Comparison of ENCODE assay signal across 8 cellular contexts in genomic region chr11:820655-821512, GRCh38. TPM values are rescaled to one million over a fixed set of nuclear protein-coding genes. Genes with fewer than 3 reads are reported as not detected.
DNase-seq lines count a peak whose midpoint lies in the region; ATAC-seq, FAIRE-seq and TF ChIP-seq lines count a peak whose summit lies in the region.

No MANE protein-coding gene starts in this region.

- intact Hi-C loops in IMR-90 (cut with micrococcal nuclease): no loop called here
- intact Hi-C loops in GM12878 (cut with micrococcal nuclease; ENCODE audit: unreplicated experiment): no loop called here

- H3K79me1 ChIP-seq in IMR-90 (ENCODE audit: low read depth in 1 of 2, low read length in 2 of 2): peaks cover 19 to 29% of the 10 kb centered on the region in 2 experiments

- H3K27ac ChIP-seq in AG04450 (ENCODE audit: low read depth, low read length) (no peak overlapping the region), IMR-90 (ENCODE audit: insufficient read depth, low read length) (peak overlapping the region; percentile 3; the same call in 1 of the 2 replicates), GM12878 (ENCODE audit: control insufficient read depth, insufficient read depth) (0 out of 2 replicates have a peak overlapping the region, but pooled peaks have one; percentile 73), stomach smooth muscle (ENCODE audit: low read length) (no peak overlapping the region)

- H3K9ac ChIP-seq in IMR-90 (ENCODE audit: low read depth, low read length) (peak overlapping the region; percentile 66), GM12878 (ENCODE audit: control insufficient read depth, insufficient read depth, low read length) (peak overlapping the region; percentile 82), stomach smooth muscle (ENCODE audit: low read length in 2 of 2) (peak overlapping the region; percentile 52 to 71)

- TF ChIP-seq CTCF in AG04450 (IDR thresholded peaks at IDR 0.05; ENCODE audit: low read depth, low read length) (no peak), IMR-90 (conservative IDR thresholded peaks at IDR 0.05; ENCODE audit: low read depth, low read length) (no peak), GM12878 (IDR thresholded peaks at IDR 0.05 in 2 of 3, conservative IDR thresholded peaks at IDR 0.05 in 1 of 3; ENCODE audit: control insufficient read depth in 2 of 3, extremely low read depth in 1 of 3, insufficient read depth in 1 of 3, low read depth in 3 of 3, low read length in 3 of 3) (no peak), kidney epithelial cell (IDR thresholded peaks at IDR 0.05; ENCODE audit: insufficient read depth, low read length, poor library complexity, severe bottlenecking) (no peak)

- no peak overlapping the region for H3K56ac ChIP-seq in IMR-90 (ENCODE audit: extremely low read depth, insufficient read depth, low read length)

- H3K79me2 ChIP-seq in GM12878 (ENCODE audit: control insufficient read depth, insufficient read depth, low read length): peaks cover 5% of the 10 kb centered on the region

- SMC1A ChIA-PET in GM12878 (lab: Charles Lee; ENCODE audit: uncharacterized antibody, unreplicated experiment): interaction anchor here (1.9 kb wide), 1 partner anchor 22 kb away, joined by 5 read pairs; the partner anchor contains the start of genes POLR2L and TSPAN4

- no peak for TF ChIP-seq EP300 in GM12878 (IDR thresholded peaks at IDR 0.05; ENCODE audit: borderline replicate concordance in 1 of 2, control insufficient read depth in 1 of 2, low read depth in 2 of 2, low read length in 2 of 2)

- no peak for TF ChIP-seq RAD21 in IMR-90 (IDR thresholded peaks at IDR 0.05; ENCODE audit: low read length)
- TF ChIP-seq RAD21 in GM12878 (IDR thresholded peaks at IDR 0.05; ENCODE audit: insufficient read depth, low read depth, low read length): no peak

- H4K8ac ChIP-seq in IMR-90 (ENCODE audit: low read depth in 2 of 2, low read length in 2 of 2): 0 out of 4 replicates have a peak overlapping the region, but pooled peaks of 1 of the 2 experiments have one; percentile 12

- ATAC-seq in IMR-90 (ENCODE audit: low read depth) (peak; percentile 2), GM12878 (no peak), HG02870 (IDR thresholded peaks at IDR 0.05; ENCODE audit: unreplicated experiment) (no peak)

- BruUV-seq in IMR-90 (replicated peaks; lab: Mats Ljungman, UMichigan): no TSS peak
- BruUV-seq in GM12878 (replicated peaks; lab: Mats Ljungman, UMichigan): no TSS peak

- RAD21 ChIA-PET in GM12878 (lab: Charles Lee; ENCODE audit: unreplicated experiment): interaction anchor here (1.9 kb wide), 1 partner anchor 12 kb away, joined by 13 read pairs; the partner anchor contains the start of gene RPLP2

- peak overlapping the region; percentile 99 for H3K4me2 ChIP-seq in IMR-90 (ENCODE audit: low read depth, low read length)
- H3K4me2 ChIP-seq in GM12878 (ENCODE audit: control insufficient read depth, insufficient read depth): peak overlapping the region; percentile 90

- H2AK5ac ChIP-seq in IMR-90 (ENCODE audit: low read depth, low read length): peak overlapping the region; percentile 63

- no peak for FAIRE-seq in GM12878 (lab: Jason Lieb, UNC)

- peak overlapping the region; percentile 29 for H2BK5ac ChIP-seq in IMR-90 (ENCODE audit: low read depth, low read length, poor library complexity, severe bottlenecking)

- no peak overlapping the region for H3K4ac ChIP-seq in IMR-90 (ENCODE audit: low read depth, low read length)

- no peak overlapping the region for H4K91ac ChIP-seq in IMR-90 (ENCODE audit: insufficient read depth, low read depth, low read length)

- no peak overlapping the region for H2BK15ac ChIP-seq in IMR-90 (ENCODE audit: low read depth, low read length)

- H2AFZ ChIP-seq in IMR-90 (replicated peaks; ENCODE audit: low read length, poor library complexity) (peak overlapping the region; percentile 89), GM12878 (ENCODE audit: control insufficient read depth, low read depth, low read length) (no peak overlapping the region)

- H3K4me3 ChIP-seq in AG04450 (ENCODE audit: low read depth, low read length): peak overlapping the region; percentile 78
- peak overlapping the region; percentile 87 for H3K4me3 ChIP-seq in IMR-90 (ENCODE audit: insufficient read depth, low read depth, low read length)
- H3K4me3 ChIP-seq in GM12878: peak overlapping the region; percentile 82
- H3K4me3 ChIP-seq in kidney epithelial cell (ENCODE audit: low read depth, low read length): peak overlapping the region; percentile 85
- peak overlapping the region; percentile 57 to 81 for H3K4me3 ChIP-seq in stomach smooth muscle (ENCODE audit: low read length in 2 of 2)

- POLR2A ChIA-PET in AG04450 (lab: Yijun Ruan, JAX): interaction anchor here (1.3 to 3.3 kb wide), 5 partner anchors 9 to 23 kb away, joined by 3 to 31 read pairs (median 22); partner anchors contain the start of genes CD151, RPLP2 and TSPAN4
- POLR2A ChIA-PET in IMR-90 (lab: Charles Lee; ENCODE audit: unreplicated experiment): interaction anchor here (1.8 kb wide), 1 partner anchor 16 kb away, joined by 4 read pairs; the partner anchor contains the start of gene PIDD1
- POLR2A ChIA-PET in GM12878 (lab: Charles Lee): interaction anchor here (1.8 to 4.3 kb wide), 5 partner anchors 8 to 23 kb away, joined by 9 to 33 read pairs (median 18); partner anchors contain the start of genes CRACR2B, PIDD1, RPLP2 and TSPAN4

- no peak overlapping the region for H3K18ac ChIP-seq in IMR-90 (ENCODE audit: low read depth, low read length)

- H3K4me1 ChIP-seq in IMR-90 (ENCODE audit: control insufficient read depth, insufficient read depth, low read length): peaks cover 21% of the 10 kb centered on the region
- H3K4me1 ChIP-seq in GM12878 (ENCODE audit: control insufficient read depth, insufficient read depth, low read length): no peaks in the 10 kb centered on the region; the same call in 1 of the 2 replicates
- peaks cover 34% of the 10 kb centered on the region for H3K4me1 ChIP-seq in stomach smooth muscle (ENCODE audit: control insufficient read depth, insufficient read depth, low read length)

- TF ChIP-seq POLR2A in IMR-90 (IDR thresholded peaks at IDR 0.05; ENCODE audit: low read depth, low read length): no peak
- no peak for TF ChIP-seq POLR2A in GM12878 (IDR thresholded peaks at IDR 0.05; ENCODE audit: low read depth, low read length)

- dilution Hi-C loops in IMR-90 (cut with HindIII; ENCODE audit: low sequenced_read_pairs, unreplicated experiment): no loop called here

- in situ Hi-C loops in IMR-90 (cut with MboI; ENCODE audit: low sequenced_read_pairs) (no loop called here), GM12878 (cut with MboI) (loop anchor here (25.0 kb wide), 1 partner anchor 1566 kb away; the partner anchor contains the start of gene CD81)

- CTCF ChIA-PET in AG04450 (lab: Charles Lee) (no interaction called here), IMR-90 (lab: Yijun Ruan, JAX) (interaction anchor here (0.6 kb wide), 1 partner anchor 37 kb away, joined by 3 read pairs; no protein-coding TSS in a partner anchor), GM12878 (lab: Yijun Ruan, JAX) (no interaction called here)

- no peak for DNase-seq in AG04450 (ENCODE audit: low read depth, low spot score)
- peak; percentile 56 for DNase-seq in IMR-90
- no peak for DNase-seq in GM12878 (ENCODE audit: low read depth, low spot score)
- no peak for DNase-seq in kidney epithelial cell (ENCODE audit: low read depth)
- DNase-seq in GM19240 (ENCODE audit: insufficient read length, low spot score): no peak
- no peak for DNase-seq in OCI-M2 (lab: John Stamatoyannopoulos, UW; ENCODE audit: unreplicated experiment)

- H2BK120ac ChIP-seq in IMR-90 (ENCODE audit: low read depth, low read length): no peak overlapping the region

- no peak overlapping the region for H2BK20ac ChIP-seq in IMR-90 (ENCODE audit: low read depth, low read length)

- H3K36me3 ChIP-seq in IMR-90 (ENCODE audit: control insufficient read depth, insufficient read depth, low read length): peaks cover 30% of the 10 kb centered on the region
- peaks cover 0 to 2% of the 10 kb centered on the region in 2 experiments; a peak in 3 of 4 replicates for H3K36me3 ChIP-seq in GM12878 (ENCODE audit: control insufficient read depth in 2 of 2, insufficient read depth in 2 of 2, low read length in 1 of 2)
- H3K36me3 ChIP-seq in kidney epithelial cell (ENCODE audit: control insufficient read depth, insufficient read depth, low read length): peaks cover 4% of the 10 kb centered on the region
- peaks cover 0 to 8% of the 10 kb centered on the region in 2 donors for H3K36me3 ChIP-seq in stomach smooth muscle (ENCODE audit: control insufficient read depth in 2 of 2, insufficient read depth in 2 of 2, low read length in 2 of 2)

- 82% methylated on average over 4 of the region's 11 CpGs; no CpG with 5 or more reads in 1 of the 2 experiments for WGBS in IMR-90 (ENCODE audit: extremely low coverage in 2 of 2, insufficient read length in 1 of 2), 2 experiments
- WGBS in GM12878 (ENCODE audit: insufficient coverage, insufficient replicate concordance, low lambda C conversion rate, missing lambda C conversion rate): 63% methylated on average over 11 of the region's 11 CpGs

- peaks cover 13% of the 10 kb centered on the region for H3K9me1 ChIP-seq in IMR-90 (ENCODE audit: insufficient read depth, low read length)

- H2AK9ac ChIP-seq in IMR-90 (replicated peaks; ENCODE audit: low read depth, low read length, poor library complexity): peak overlapping the region; percentile 94

- H3K27me3 ChIP-seq in AG04450 (ENCODE audit: control insufficient read depth, insufficient read depth, low read length): no peaks in the 10 kb centered on the region
- no peaks in the 10 kb centered on the region for H3K27me3 ChIP-seq in IMR-90 (ENCODE audit: control insufficient read depth, insufficient read depth, low read length)
- H3K27me3 ChIP-seq in GM12878 (replicated peaks in 1 of 2; ENCODE audit: control insufficient read depth in 2 of 2, insufficient read depth in 2 of 2, low read length in 1 of 2): no peaks in the 10 kb centered on the region
- no peaks in the 10 kb centered on the region for H3K27me3 ChIP-seq in kidney epithelial cell (ENCODE audit: control insufficient read depth, insufficient read depth, low read length)
- peaks cover 9 to 14% of the 10 kb centered on the region in 2 donors for H3K27me3 ChIP-seq in stomach smooth muscle (ENCODE audit: control insufficient read depth in 1 of 2, insufficient read depth in 2 of 2, low read length in 2 of 2)

- H3K9me3 ChIP-seq in AG04450 (ENCODE audit: control insufficient read depth, insufficient read depth, low read length) (no peaks in the 10 kb centered on the region; the same call in 1 of the 2 replicates), IMR-90 (ENCODE audit: control insufficient read depth, insufficient read depth, low read length) (no peaks in the 10 kb centered on the region), GM12878 (replicated peaks; ENCODE audit: control insufficient read depth, insufficient read depth, low read length) (no peaks in the 10 kb centered on the region), stomach smooth muscle (ENCODE audit: control insufficient read depth in 2 of 2, low read length in 2 of 2) (no peaks in the 10 kb centered on the region)

- H3K14ac ChIP-seq in IMR-90 (replicated peaks; ENCODE audit: low read depth, low read length): no peak overlapping the region

- peaks cover 37% of the 10 kb centered on the region for H4K20me1 ChIP-seq in IMR-90 (ENCODE audit: insufficient read depth, low read length)
- H4K20me1 ChIP-seq in GM12878 (ENCODE audit: control insufficient read depth, insufficient read depth): no peaks in the 10 kb centered on the region; the same call in 1 of the 2 replicates

- H4K5ac ChIP-seq in IMR-90 (ENCODE audit: low read depth, low read length): no peak overlapping the region

- H3K23ac ChIP-seq in IMR-90 (ENCODE audit: low read depth, low read length): no peak overlapping the region

RNA-seq across cellular contexts. Expression of gene PNPLA2, which starts 2.2 kb away (rescaled TPM):
- 17.3 and 29.3 TPM in 2 replicates for polyA plus RNA-seq in AG04450 (2011; rRNA removed)
- 31.5 and 47.7 TPM in 2 replicates for polyA minus RNA-seq in AG04450 (2011; rRNA and poly(A)+ RNA removed)
- total RNA-seq in IMR-90 (2012; rRNA removed): 7.0 and 7.2 TPM in 2 replicates
- polyA plus RNA-seq in IMR-90 (2012; rRNA removed): 94.3 and 109 TPM in 2 replicates
- polyA plus RNA-seq in IMR-90 (2012; cell fraction: cytosol; rRNA removed): 84.2 and 129 TPM in 2 replicates
- polyA plus RNA-seq in IMR-90 (2012; cell fraction: nucleus; rRNA removed; ENCODE audit: low replicate concordance): 289 and 727 TPM in 2 replicates
- total RNA-seq in GM12878 (2013; cell fraction: nucleolus; rRNA removed): 29.4 and 31.7 TPM in 2 replicates
- 9.3 and 9.8 TPM in 2 replicates for total RNA-seq in GM12878 (2014; rRNA removed)
- total RNA-seq in GM12878 (2014; rRNA removed; fragmentation: Illumina TruSeq; extraction: Trizol): 2.5 and 4.2 TPM in 2 replicates
- 33.4 and 34.0 TPM in 2 replicates for total RNA-seq in GM12878 (2021)
- 10.9 TPM for polyA plus RNA-seq in GM12878 (2011; ENCODE audit: low read depth)
- 1.7 and 5.1 TPM in 2 replicates for polyA plus RNA-seq in GM12878 (2011; rRNA removed)
- 6.0 and 8.6 TPM in 2 replicates for polyA plus RNA-seq in GM12878 (2011; cell fraction: cytosol; rRNA removed)
- 225 and 234 TPM in 2 replicates for polyA plus RNA-seq in GM12878 (2011; cell fraction: nucleus; rRNA removed)
- polyA plus RNA-seq in GM12878 (2012): 29.5 and 33.5 TPM in 2 replicates
- polyA plus RNA-seq in GM12878 (2014; fragmentation: Illumina TruSeq; extraction: Trizol): 1.5 and 6.4 TPM in 2 replicates
- polyA plus RNA-seq in GM12878 (2014; fragmentation: Nextera tagmentation; extraction: Ambion mirVana): under 1 TPM; 0.19 to 0.62 TPM
- 18.3 and 26.5 TPM in 2 replicates for polyA plus RNA-seq in GM12878 (2014; rRNA removed)
- polyA plus RNA-seq in GM12878 (2016; fragmentation: Nextera tagmentation; extraction: Ambion mirVana): 10 to 100 TPM; 15.5 to 16.1 TPM
- 9.9 and 21.7 TPM in 2 replicates for polyA minus RNA-seq in GM12878 (2011; rRNA and poly(A)+ RNA removed)
- 7.4 and 10.4 TPM in 2 replicates for polyA minus RNA-seq in GM12878 (2011; cell fraction: cytosol; rRNA and poly(A)+ RNA removed)
- polyA minus RNA-seq in GM12878 (2011; cell fraction: nucleus; rRNA and poly(A)+ RNA removed): 51.3 and 63.1 TPM in 2 replicates
- 27.5 and 46.0 TPM in 2 replicates for total RNA-seq in kidney epithelial cell

RNA-seq across cellular contexts. Expression of gene CRACR2B, which starts 6.8 kb away (rescaled TPM):
- polyA plus RNA-seq in AG04450 (2011; rRNA removed) (0.26 and 0.36 TPM in 2 replicates), IMR-90 (2012; rRNA removed) (2.5 and 3.2 TPM in 2 replicates), GM12878 (2011; rRNA removed) (3.3 and 8.8 TPM in 2 replicates), GM12878 (2014; fragmentation: Illumina TruSeq; extraction: Trizol) (0.43 and 4.4 TPM in 2 replicates), GM12878 (2014; fragmentation: Nextera tagmentation; extraction: Ambion mirVana) (under 1 TPM; 0.10 to 0.31 TPM), GM12878 (2014; rRNA removed) (33.7 and 44.0 TPM in 2 replicates), GM12878 (2016; fragmentation: Nextera tagmentation; extraction: Ambion mirVana) (10 to 100 TPM; 16.6 to 17.0 TPM)
- 0.18 TPM in 1 of 2 replicates, not detected in the other for polyA minus RNA-seq in AG04450 (2011; rRNA and poly(A)+ RNA removed)
- total RNA-seq in IMR-90 (2012; rRNA removed) (0.28 and 0.54 TPM in 2 replicates), GM12878 (2014; rRNA removed) (19.2 and 20.1 TPM in 2 replicates), GM12878 (2014; rRNA removed; fragmentation: Illumina TruSeq; extraction: Trizol) (3.0 and 3.7 TPM in 2 replicates), GM12878 (2021) (29.6 and 32.6 TPM in 2 replicates), kidney epithelial cell (18.3 and 19.7 TPM in 2 replicates)
- 3.2 and 3.5 TPM in 2 replicates for polyA plus RNA-seq in IMR-90 (2012; cell fraction: cytosol; rRNA removed)
- 8.0 and 18.2 TPM in 2 replicates for polyA plus RNA-seq in IMR-90 (2012; cell fraction: nucleus; rRNA removed; ENCODE audit: low replicate concordance)
- 19.6 and 20.5 TPM in 2 replicates for total RNA-seq in GM12878 (2013; cell fraction: nucleolus; rRNA removed)
- polyA plus RNA-seq in GM12878 (2011; ENCODE audit: low read depth): 2.2 TPM
- polyA plus RNA-seq in GM12878 (2011; cell fraction: cytosol; rRNA removed): 12.4 and 20.6 TPM in 2 replicates
- 217 and 287 TPM in 2 replicates for polyA plus RNA-seq in GM12878 (2011; cell fraction: nucleus; rRNA removed)
- polyA plus RNA-seq in GM12878 (2012): 8.8 and 10.3 TPM in 2 replicates
- 2.9 and 6.7 TPM in 2 replicates for polyA minus RNA-seq in GM12878 (2011; rRNA and poly(A)+ RNA removed)
- 5.2 and 5.9 TPM in 2 replicates for polyA minus RNA-seq in GM12878 (2011; cell fraction: cytosol; rRNA and poly(A)+ RNA removed)
- 26.6 and 33.3 TPM in 2 replicates for polyA minus RNA-seq in GM12878 (2011; cell fraction: nucleus; rRNA and poly(A)+ RNA removed)

RNA-seq across cellular contexts. Expression of gene RPLP2, which starts 11.1 kb away (rescaled TPM):
- polyA plus RNA-seq in AG04450 (2011; rRNA removed) (940 and 1,115 TPM in 2 replicates), IMR-90 (2012; rRNA removed) (1,851 and 1,897 TPM in 2 replicates), GM12878 (2011; rRNA removed) (443 and 711 TPM in 2 replicates), GM12878 (2014; fragmentation: Illumina TruSeq; extraction: Trizol) (125 and 488 TPM in 2 replicates), GM12878 (2014; fragmentation: Nextera tagmentation; extraction: Ambion mirVana) (1,000 to 10,000 TPM; 1,446 to 3,075 TPM), GM12878 (2014; rRNA removed) (1,595 and 1,805 TPM in 2 replicates), GM12878 (2016; fragmentation: Nextera tagmentation; extraction: Ambion mirVana) (1,000 to 10,000 TPM; 1,515 to 1,516 TPM)
- polyA minus RNA-seq in AG04450 (2011; rRNA and poly(A)+ RNA removed): 767 and 795 TPM in 2 replicates
- total RNA-seq in IMR-90 (2012; rRNA removed) (59.9 and 95.0 TPM in 2 replicates), GM12878 (2014; rRNA removed) (1,170 and 1,176 TPM in 2 replicates), GM12878 (2014; rRNA removed; fragmentation: Illumina TruSeq; extraction: Trizol) (1,135 and 1,241 TPM in 2 replicates), GM12878 (2021) (3,558 and 3,573 TPM in 2 replicates), kidney epithelial cell (708 and 1,183 TPM in 2 replicates)
- 794 and 1,177 TPM in 2 replicates for polyA plus RNA-seq in IMR-90 (2012; cell fraction: cytosol; rRNA removed)
- 397 and 406 TPM in 2 replicates for polyA plus RNA-seq in IMR-90 (2012; cell fraction: nucleus; rRNA removed; ENCODE audit: low replicate concordance)
- total RNA-seq in GM12878 (2013; cell fraction: nucleolus; rRNA removed): 58.4 and 73.0 TPM in 2 replicates
- 3,216 TPM for polyA plus RNA-seq in GM12878 (2011; ENCODE audit: low read depth)
- polyA plus RNA-seq in GM12878 (2011; cell fraction: cytosol; rRNA removed): 1,333 and 1,853 TPM in 2 replicates
- polyA plus RNA-seq in GM12878 (2011; cell fraction: nucleus; rRNA removed): 557 and 616 TPM in 2 replicates
- 3,626 and 3,659 TPM in 2 replicates for polyA plus RNA-seq in GM12878 (2012)
- 655 and 1,020 TPM in 2 replicates for polyA minus RNA-seq in GM12878 (2011; rRNA and poly(A)+ RNA removed)
- 836 and 935 TPM in 2 replicates for polyA minus RNA-seq in GM12878 (2011; cell fraction: cytosol; rRNA and poly(A)+ RNA removed)
- polyA minus RNA-seq in GM12878 (2011; cell fraction: nucleus; rRNA and poly(A)+ RNA removed): 148 and 193 TPM in 2 replicates

RNA-seq across cellular contexts. Expression of gene CD151, which starts 11.9 kb away (rescaled TPM):
- 559 and 909 TPM in 2 replicates for polyA plus RNA-seq in AG04450 (2011; rRNA removed)
- polyA minus RNA-seq in AG04450 (2011; rRNA and poly(A)+ RNA removed): 366 and 557 TPM in 2 replicates
- total RNA-seq in IMR-90 (2012; rRNA removed): 789 and 1,150 TPM in 2 replicates
- polyA plus RNA-seq in IMR-90 (2012; rRNA removed): 1,267 and 1,435 TPM in 2 replicates
- 933 and 2,823 TPM in 2 replicates for polyA plus RNA-seq in IMR-90 (2012; cell fraction: cytosol; rRNA removed)
- 859 and 2,218 TPM in 2 replicates for polyA plus RNA-seq in IMR-90 (2012; cell fraction: nucleus; rRNA removed; ENCODE audit: low replicate concordance)
- 31.6 and 37.0 TPM in 2 replicates for total RNA-seq in GM12878 (2013; cell fraction: nucleolus; rRNA removed)
- 26.2 and 37.1 TPM in 2 replicates for total RNA-seq in GM12878 (2014; rRNA removed)
- 11.1 and 17.6 TPM in 2 replicates for total RNA-seq in GM12878 (2014; rRNA removed; fragmentation: Illumina TruSeq; extraction: Trizol)
- 28.6 and 31.7 TPM in 2 replicates for total RNA-seq in GM12878 (2021)
- polyA plus RNA-seq in GM12878 (2011; ENCODE audit: low read depth): 11.6 TPM
- 19.9 and 39.6 TPM in 2 replicates for polyA plus RNA-seq in GM12878 (2011; rRNA removed)
- polyA plus RNA-seq in GM12878 (2011; cell fraction: cytosol; rRNA removed): 55.0 and 67.3 TPM in 2 replicates
- polyA plus RNA-seq in GM12878 (2011; cell fraction: nucleus; rRNA removed): 150 and 186 TPM in 2 replicates
- polyA plus RNA-seq in GM12878 (2012): 30.4 and 30.5 TPM in 2 replicates
- 1.5 and 9.4 TPM in 2 replicates for polyA plus RNA-seq in GM12878 (2014; fragmentation: Illumina TruSeq; extraction: Trizol)
- 1 to 10 TPM in 1 of 2 experiments, under 1 TPM in 1; 0.52 to 1.4 TPM for polyA plus RNA-seq in GM12878 (2014; fragmentation: Nextera tagmentation; extraction: Ambion mirVana)
- polyA plus RNA-seq in GM12878 (2014; rRNA removed): 40.1 and 41.7 TPM in 2 replicates
- 10 to 100 TPM in 1 of 2 experiments, 1 to 10 TPM in 1; 9.4 to 11.7 TPM for polyA plus RNA-seq in GM12878 (2016; fragmentation: Nextera tagmentation; extraction: Ambion mirVana)
- 32.0 and 60.1 TPM in 2 replicates for polyA minus RNA-seq in GM12878 (2011; rRNA and poly(A)+ RNA removed)
- polyA minus RNA-seq in GM12878 (2011; cell fraction: cytosol; rRNA and poly(A)+ RNA removed): 19.9 and 21.7 TPM in 2 replicates
- polyA minus RNA-seq in GM12878 (2011; cell fraction: nucleus; rRNA and poly(A)+ RNA removed): 35.8 and 46.4 TPM in 2 replicates
- 644 and 669 TPM in 2 replicates for total RNA-seq in kidney epithelial cell

RNA-seq across cellular contexts. Expression of gene PIDD1, which starts 15.9 kb away (rescaled TPM):
- polyA plus RNA-seq in AG04450 (2011; rRNA removed) (5.7 and 8.2 TPM in 2 replicates), IMR-90 (2012; rRNA removed) (16.4 and 20.3 TPM in 2 replicates), GM12878 (2011; rRNA removed) (2.8 and 8.0 TPM in 2 replicates), GM12878 (2014; fragmentation: Illumina TruSeq; extraction: Trizol) (0.54 and 2.1 TPM in 2 replicates), GM12878 (2014; fragmentation: Nextera tagmentation; extraction: Ambion mirVana) (under 1 TPM; 0.11 to 0.84 TPM), GM12878 (2014; rRNA removed) (52.2 and 64.4 TPM in 2 replicates), GM12878 (2016; fragmentation: Nextera tagmentation; extraction: Ambion mirVana) (10 to 100 TPM; 52.6 to 53.6 TPM)
- polyA minus RNA-seq in AG04450 (2011; rRNA and poly(A)+ RNA removed): 2.9 and 3.6 TPM in 2 replicates
- total RNA-seq in IMR-90 (2012; rRNA removed) (0.56 and 1.3 TPM in 2 replicates), GM12878 (2014; rRNA removed) (15.6 and 19.1 TPM in 2 replicates), GM12878 (2014; rRNA removed; fragmentation: Illumina TruSeq; extraction: Trizol) (3.8 and 4.0 TPM in 2 replicates), GM12878 (2021) (33.7 and 42.0 TPM in 2 replicates), kidney epithelial cell (31.1 and 36.2 TPM in 2 replicates)
- polyA plus RNA-seq in IMR-90 (2012; cell fraction: cytosol; rRNA removed): 8.2 and 12.3 TPM in 2 replicates
- polyA plus RNA-seq in IMR-90 (2012; cell fraction: nucleus; rRNA removed; ENCODE audit: low replicate concordance): 104 and 312 TPM in 2 replicates
- 27.7 and 33.8 TPM in 2 replicates for total RNA-seq in GM12878 (2013; cell fraction: nucleolus; rRNA removed)
- polyA plus RNA-seq in GM12878 (2011; ENCODE audit: low read depth): 5.8 TPM
- polyA plus RNA-seq in GM12878 (2011; cell fraction: cytosol; rRNA removed): 15.9 and 28.4 TPM in 2 replicates
- 277 and 344 TPM in 2 replicates for polyA plus RNA-seq in GM12878 (2011; cell fraction: nucleus; rRNA removed)
- polyA plus RNA-seq in GM12878 (2012): 23.5 and 27.2 TPM in 2 replicates
- polyA minus RNA-seq in GM12878 (2011; rRNA and poly(A)+ RNA removed): 3.9 and 12.7 TPM in 2 replicates
- 7.5 and 9.9 TPM in 2 replicates for polyA minus RNA-seq in GM12878 (2011; cell fraction: cytosol; rRNA and poly(A)+ RNA removed)
- polyA minus RNA-seq in GM12878 (2011; cell fraction: nucleus; rRNA and poly(A)+ RNA removed): 30.1 and 49.1 TPM in 2 replicates

Comparison
In these comparisons a context has a peak if more than half of its experiments do, and no peak if none do; other contexts are left out.
1. H3K27ac ChIP-seq: peak in IMR-90 (single experiment) and GM12878 (single experiment); none in AG04450 (single experiment) and stomach smooth muscle (single experiment).
2. Peak in every context shown above with its lines, with median percentiles within 50 percentile points of each other: H3K4me3 ChIP-seq and H3K9ac ChIP-seq.